1 cellular context compared by ENCODE assay signal in the genomic region with DNA sequence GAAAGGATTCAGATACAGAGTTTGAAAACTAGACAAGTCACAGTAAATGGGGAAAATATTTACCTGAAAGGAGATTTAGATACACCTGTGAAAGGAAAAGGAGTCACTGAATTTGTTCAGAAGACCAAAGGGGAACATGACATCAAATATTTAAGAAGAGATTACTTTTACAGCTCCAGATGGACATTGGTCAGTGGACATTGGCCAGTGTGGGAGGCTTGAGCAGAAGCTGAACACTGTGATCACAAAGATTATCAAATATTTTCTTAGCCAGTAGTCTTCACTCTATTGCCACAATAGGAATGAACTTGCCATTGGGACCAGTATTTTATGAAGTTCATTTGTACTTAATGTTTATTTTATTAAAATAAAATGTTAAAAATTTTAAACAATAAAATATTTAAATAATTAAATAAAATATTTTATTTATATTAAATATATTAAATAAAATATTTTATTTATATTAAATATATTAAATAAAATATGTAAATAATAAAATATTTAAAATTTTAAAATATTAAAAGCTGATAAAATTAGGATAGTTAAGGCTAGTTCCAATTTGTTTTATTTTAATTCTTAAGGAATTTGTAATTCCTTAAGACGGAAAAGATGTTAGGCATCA.
TF ChIP-seq lines count a peak whose summit lies in the region.

No MANE protein-coding gene starts in this region.

TF ChIP-seq in HepG2, 621 proteins besides CTCF, POLR2A, EP300 and RAD21 (continued from another document):
- TF ChIP-seq, protein P1, sequence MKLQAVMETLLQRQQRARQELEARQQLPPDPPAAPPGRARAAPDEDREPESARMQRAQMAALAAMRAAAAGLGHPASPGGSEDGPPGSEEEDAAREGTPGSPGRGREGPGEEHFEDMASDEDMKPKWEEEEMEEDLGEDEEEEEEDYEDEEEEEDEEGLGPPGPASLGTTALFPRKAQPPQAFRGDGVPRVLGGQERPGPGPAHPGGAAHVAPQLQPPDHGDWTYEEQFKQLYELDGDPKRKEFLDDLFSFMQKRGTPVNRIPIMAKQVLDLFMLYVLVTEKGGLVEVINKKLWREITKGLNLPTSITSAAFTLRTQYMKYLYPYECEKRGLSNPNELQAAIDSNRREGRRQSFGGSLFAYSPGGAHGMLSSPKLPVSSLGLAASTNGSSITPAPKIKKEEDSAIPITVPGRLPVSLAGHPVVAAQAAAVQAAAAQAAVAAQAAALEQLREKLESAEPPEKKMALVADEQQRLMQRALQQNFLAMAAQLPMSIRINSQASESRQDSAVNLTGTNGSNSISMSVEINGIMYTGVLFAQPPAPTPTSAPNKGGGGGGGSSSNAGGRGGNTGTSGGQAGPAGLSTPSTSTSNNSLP (IDR thresholded peaks at IDR 0.05; ENCODE audit: low read depth, low read length), result no peak
- TF ChIP-seq RBM22 (optimal IDR thresholded peaks at IDR 0.05; ENCODE audit: low read length) (no peak), ZKSCAN1 (IDR thresholded peaks at IDR 0.05; ENCODE audit: low read length) (no peak), FOXP4 (CRISPR knock-in tag; IDR thresholded peaks at IDR 0.05) (no peak), CEBPB (IDR thresholded peaks at IDR 0.05; ENCODE audit: borderline replicate concordance, low read depth, low read length) (no peak), MAF1 (CRISPR knock-in tag; IDR thresholded peaks at IDR 0.05; ENCODE audit: borderline replicate concordance) (no peak), ZNF614 (CRISPR knock-in tag; IDR thresholded peaks at IDR 0.05; ENCODE audit: borderline replicate concordance) (no peak), ZNF597 (CRISPR knock-in tag; IDR thresholded peaks at IDR 0.05) (no peak), STAG1 (CRISPR knock-in tag; IDR thresholded peaks at IDR 0.05) (no peak)
